In the genomic region with DNA sequence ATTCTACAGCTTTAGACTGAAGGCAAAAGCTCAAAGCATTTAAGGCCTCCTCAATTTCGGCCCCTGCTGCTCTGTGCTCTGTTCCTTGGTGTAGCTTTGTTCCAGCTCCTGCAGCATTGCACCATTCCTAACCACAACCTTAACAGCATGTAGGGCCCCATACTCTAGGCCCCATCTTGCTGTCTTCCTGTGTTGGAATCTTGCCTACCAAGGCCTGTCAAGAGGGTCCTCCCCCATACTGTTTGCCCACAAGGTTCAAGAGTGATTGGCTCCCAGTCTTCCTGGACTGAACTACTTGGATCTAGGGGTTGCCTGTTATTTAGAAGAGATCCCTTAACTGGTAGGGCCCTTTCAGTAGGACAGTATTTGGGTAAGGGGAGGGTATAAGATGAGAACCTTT, we compare ENCODE assay signal across 10 cellular contexts. TPM values are rescaled to one million over a fixed set of nuclear protein-coding genes. Genes with fewer than 3 reads are reported as not detected.
A peak's percentile ranks its signal among the peaks of the same experiment; 100 is the strongest.
DNase-seq lines count a peak whose midpoint lies in the region; ATAC-seq and TF ChIP-seq lines count a peak whose summit lies in the region.
"Had no signal": no experiment of that assay in that cellular context is flagged by ENCODE, and none has a peak within 500 bp of the region (broad histone marks: within the 10 kb centered on the region; RNA-seq: fewer than 3 reads in every experiment).

No MANE protein-coding gene starts in this region.

- peak overlapping the region in 3 of 4 donors; percentile 14 to 19 (median 19) for H3K27ac ChIP-seq in body of pancreas
- H3K27ac ChIP-seq in psoas muscle = peak overlapping the region; percentile 94

- no peaks in the 10 kb centered on the region for H3K27me3 ChIP-seq in NT2/D1 (ENCODE audit: insufficient read depth, insufficient read length)
- no peaks in the 10 kb centered on the region for H3K27me3 ChIP-seq in body of pancreas
- H3K27me3 ChIP-seq in psoas muscle (ENCODE audit: insufficient read depth in 3 of 3, low read length in 2 of 3) = no peaks in the 10 kb centered on the region

- intact Hi-C loops in activated CD4-positive, alpha-beta T cell treated with anti-CD3 and anti-CD28 coated beads, Interleukin-2, amount 10 ng/mL, durations not matched to agents 24 days and 14 days (cut with micrococcal nuclease) = no loop called here
- intact Hi-C loops in body of pancreas (cut with DNase I) = loop anchor here (10.0 kb wide), 1 partner anchor 47 kb away; no protein-coding TSS in a partner anchor
- intact Hi-C loops in psoas muscle (cut with DNase I) = no loop called here

- H3K9ac ChIP-seq in NT2/D1 (ENCODE audit: insufficient read length, low read depth) = peak overlapping the region; percentile 95

- ATAC-seq in body of pancreas (no peak), psoas muscle (no peak), GM21423 (IDR thresholded peaks at IDR 0.05; ENCODE audit: unreplicated experiment) (no peak), GM18502 (IDR thresholded peaks at IDR 0.05; ENCODE audit: poor library complexity, unreplicated experiment) (no peak)

- DNase-seq in activated CD4-positive, alpha-beta T cell treated with anti-CD3 and anti-CD28 coated beads, Interleukin-2, amount 10 ng/mL, durations not matched to agents 24 days and 14 days = no peak
- DNase-seq in activated CD4-positive, alpha-beta T cell treated with anti-CD3 and anti-CD28 coated beads for 48 hours = no peak
- DNase-seq in NT2/D1 (ENCODE audit: low read depth, low spot score) = no peak
- DNase-seq in body of pancreas = no peak
- no peak for DNase-seq in psoas muscle
- DNase-seq in NCI-H187 (lab: John Stamatoyannopoulos, UW) = no peak
- DNase-seq: naive B cell, NCI-H748 treated with DMSO at 0.1 percent for 48 hours had no signal

- peaks cover 11% of the 10 kb centered on the region for H3K4me1 ChIP-seq in NT2/D1 (ENCODE audit: insufficient read depth, insufficient read length)
- peaks cover 71% of the 10 kb centered on the region for H3K4me1 ChIP-seq in body of pancreas
- H3K4me1 ChIP-seq in psoas muscle = peaks cover 31% of the 10 kb centered on the region

- no peaks in the 10 kb centered on the region for H3K27me3 Mint-ChIP-seq in activated CD4-positive, alpha-beta T cell treated with anti-CD3 and anti-CD28 coated beads, Interleukin-2, amount 10 ng/mL, durations not matched to agents 24 days and 14 days
- H3K27me3 Mint-ChIP-seq: naive B cell had no signal

- H3K9me3 Mint-ChIP-seq in activated CD4-positive, alpha-beta T cell treated with anti-CD3 and anti-CD28 coated beads, Interleukin-2, amount 10 ng/mL, durations not matched to agents 24 days and 14 days = peaks cover 2% of the 10 kb centered on the region
- H3K9me3 Mint-ChIP-seq: naive B cell had no signal

- peak overlapping the region; percentile 87 for H3K27ac Mint-ChIP-seq in activated CD4-positive, alpha-beta T cell treated with anti-CD3 and anti-CD28 coated beads, Interleukin-2, amount 10 ng/mL, durations not matched to agents 24 days and 14 days

- H3K36me3 Mint-ChIP-seq in activated CD4-positive, alpha-beta T cell treated with anti-CD3 and anti-CD28 coated beads, Interleukin-2, amount 10 ng/mL, durations not matched to agents 24 days and 14 days (ENCODE audit: low read depth) = peaks cover 63% of the 10 kb centered on the region

- no peak for TF ChIP-seq POLR2A in body of pancreas (IDR thresholded peaks at IDR 0.05)

- H3K9me3 ChIP-seq in NT2/D1 (ENCODE audit: insufficient read depth, low read length) (no peaks in the 10 kb centered on the region), body of pancreas (no peaks in the 10 kb centered on the region), psoas muscle (no peaks in the 10 kb centered on the region)

- H3K4me3 ChIP-seq in NT2/D1 (ENCODE audit: insufficient read length, low read depth) (peak overlapping the region; percentile 91), body of pancreas (no peak overlapping the region), psoas muscle (peak overlapping the region; percentile 96)

- H3K36me3 ChIP-seq in NT2/D1 (ENCODE audit: insufficient read depth, insufficient read length, low read length) = peaks cover 74% of the 10 kb centered on the region
- peaks cover 0 to 4% of the 10 kb centered on the region in 2 donors for H3K36me3 ChIP-seq in body of pancreas (replicated peaks in 1 of 2; ENCODE audit: insufficient read depth in 1 of 2, low read depth in 2 of 2)
- peaks cover 0 to 71% of the 10 kb centered on the region in 2 donors for H3K36me3 ChIP-seq in psoas muscle (ENCODE audit: insufficient read depth in 1 of 2, low read depth in 1 of 2)

- peaks cover 48% of the 10 kb centered on the region for H3K4me1 Mint-ChIP-seq in activated CD4-positive, alpha-beta T cell treated with anti-CD3 and anti-CD28 coated beads, Interleukin-2, amount 10 ng/mL, durations not matched to agents 24 days and 14 days

- no peak for TF ChIP-seq CTCF in body of pancreas (IDR thresholded peaks at IDR 0.05)
- no peak for TF ChIP-seq CTCF in psoas muscle (IDR thresholded peaks at IDR 0.05)

- 59 to 73% methylated on average over 1 of the region's 1 CpG for WGBS in body of pancreas, 2 donors
- WGBS in psoas muscle, 3 donors = 86 to 96% (median 87%) methylated on average over 1 of the region's 1 CpG

- peak overlapping the region; percentile 99 for H3K4me3 Mint-ChIP-seq in activated CD4-positive, alpha-beta T cell treated with anti-CD3 and anti-CD28 coated beads, Interleukin-2, amount 10 ng/mL, durations not matched to agents 24 days and 14 days

RNA-seq across cellular contexts. Expression of gene TRPV2, which starts 26.8 kb away (rescaled TPM):
- total RNA-seq in activated CD4-positive, alpha-beta T cell treated with anti-CD3 and anti-CD28 coated beads, Interleukin-2, amount 10 ng/mL, durations not matched to agents 24 days and 14 days = 29.6 and 38.7 TPM in 2 replicates
- total RNA-seq in body of pancreas (10 to 100 TPM in 1 of 2 donors, 1 to 10 TPM in 1; 4.7 to 30.7 TPM), psoas muscle (10 to 100 TPM in 1 of 4 donors, 1 to 10 TPM in 3; 3.9 to 10.3 (median 6.7) TPM)
- polyA plus RNA-seq in psoas muscle = 1 to 10 TPM; 1.6 to 3.8 (median 3.4) TPM

RNA-seq across cellular contexts. Expression of gene LRRC75A, which starts 49.9 kb away (rescaled TPM):
- total RNA-seq in activated CD4-positive, alpha-beta T cell treated with anti-CD3 and anti-CD28 coated beads, Interleukin-2, amount 10 ng/mL, durations not matched to agents 24 days and 14 days = 1.3 and 1.5 TPM in 2 replicates
- 1 to 10 TPM; 4.9 to 7.6 TPM for total RNA-seq in body of pancreas
- under 1 TPM; 0.20 to 0.41 (median 0.29) TPM for total RNA-seq in psoas muscle
- under 1 TPM; 0.23 to 0.69 (median 0.43) TPM for polyA plus RNA-seq in psoas muscle

Comparison
In these comparisons a context has a peak if more than half of its experiments do, and no peak if none do; other contexts are left out.
1. H3K4me3 ChIP-seq: peak in NT2/D1 (single experiment) and psoas muscle (single experiment); none in body of pancreas (0 of 2).